Comparison of ENCODE assay signal across 9 cellular contexts in genomic region chr2:24930768-24931167, GRCh38. TPM values are rescaled to one million over a fixed set of nuclear protein-coding genes. Genes with fewer than 3 reads are reported as not detected.
DNase-seq lines count a peak whose midpoint lies in the region; ATAC-seq, FAIRE-seq and TF ChIP-seq lines count a peak whose summit lies in the region.
"Had no signal": no experiment of that assay in that cellular context is flagged by ENCODE, and none has a peak within 500 bp of the region (broad histone marks: within the 10 kb centered on the region; RNA-seq: fewer than 3 reads in every experiment).

No MANE protein-coding gene starts in this region.

- no peak overlapping the region for H3K4me3 Mint-ChIP-seq in effector memory CD8-positive, alpha-beta T cell

- no peaks in the 10 kb centered on the region for H3K36me3 ChIP-seq in Loucy (ENCODE audit: insufficient read depth, low read length)
- H3K36me3 ChIP-seq in right atrium auricular region, result no peaks in the 10 kb centered on the region

- peaks cover 5% of the 10 kb centered on the region; the same call in 1 of the 2 replicates for H3F3A ChIP-seq in Loucy (ENCODE audit: low read depth)

- ATAC-seq in GM21515 (IDR thresholded peaks at IDR 0.05; ENCODE audit: unreplicated experiment), result peak; percentile 65
- no peak for ATAC-seq in effector memory CD8-positive, alpha-beta T cell (replicated peaks)

- TF ChIP-seq CTCF in Loucy (conservative IDR thresholded peaks at IDR 0.05; ENCODE audit: low read length), result no peak
- no peak for TF ChIP-seq CTCF in right atrium auricular region (IDR thresholded peaks at IDR 0.05)

- H3K4me3 ChIP-seq in Loucy (ENCODE audit: low read length, poor library complexity, severe bottlenecking) (peak overlapping the region; percentile 20), right atrium auricular region (no peak overlapping the region)

- H4K20me1 ChIP-seq in Loucy (ENCODE audit: insufficient read depth, low read length, poor library complexity, severe bottlenecking), result no peaks in the 10 kb centered on the region

- DNase-seq in GM12892 (ENCODE audit: insufficient read length) (peak; percentile 65), right atrium auricular region (ENCODE audit: low spot score) (peak; percentile 52), DMS 273 treated with DMSO at 0.1 percent for 48 hours (lab: John Stamatoyannopoulos, UW) (no peak), RKO (ENCODE audit: low spot score) (no peak), epidermal melanocyte (ENCODE audit: insufficient read length, low spot score) (no peak)
- no peak for DNase-seq in effector memory CD8-positive, alpha-beta T cell

- no peaks in the 10 kb centered on the region for H3K79me2 ChIP-seq in Loucy (ENCODE audit: insufficient read depth, low read length)

- peaks cover 5 to 7% of the 10 kb centered on the region in 2 donors for H3K4me1 Mint-ChIP-seq in effector memory CD8-positive, alpha-beta T cell (ENCODE audit: low read depth in 2 of 2)

- H3K9ac ChIP-seq in Loucy (ENCODE audit: low read depth, low read length, poor library complexity, severe bottlenecking), result peak overlapping the region; percentile 15

- peaks cover 2% of the 10 kb centered on the region for H3K36me3 Mint-ChIP-seq in effector memory CD8-positive, alpha-beta T cell (ENCODE audit: insufficient read depth)

- no peaks in the 10 kb centered on the region for H3K9me3 ChIP-seq in Loucy (ENCODE audit: insufficient read depth, low read depth, low read length)
- no peaks in the 10 kb centered on the region for H3K9me3 ChIP-seq in right atrium auricular region

- H3K4me2 ChIP-seq in Loucy (ENCODE audit: low read depth, low read length, poor library complexity, severe bottlenecking), result peak overlapping the region; percentile 64

- H3K9me3 Mint-ChIP-seq in effector memory CD8-positive, alpha-beta T cell, result no peaks in the 10 kb centered on the region

- FAIRE-seq in GM12892 (lab: Jason Lieb, UNC), result peak; percentile 83

- H3K27ac ChIP-seq in right atrium auricular region, result no peak overlapping the region
- H3K27ac ChIP-seq: VCaP had no signal

- no peaks in the 10 kb centered on the region for H3K9me2 ChIP-seq in Loucy (replicated peaks; ENCODE audit: low read depth, low read length)

- H2AFZ ChIP-seq in Loucy (ENCODE audit: low read length), result peak overlapping the region; percentile 93

- H3K4me1 ChIP-seq in Loucy (ENCODE audit: insufficient read depth, low read length, poor library complexity, severe bottlenecking) (peaks cover 13% of the 10 kb centered on the region), right atrium auricular region (peaks cover 0 to 19% of the 10 kb centered on the region in 2 donors)

- no peak for TF ChIP-seq POLR2A in GM12892 (IDR thresholded peaks at IDR 0.05; ENCODE audit: low read depth, low read length)

- H3K27ac Mint-ChIP-seq in effector memory CD8-positive, alpha-beta T cell, result peak overlapping the region in 1 of 2 donors; percentile 27

- H3K27me3 ChIP-seq in Loucy (ENCODE audit: insufficient read depth, low read length, poor library complexity, severe bottlenecking) (no peaks in the 10 kb centered on the region), right atrium auricular region (no peaks in the 10 kb centered on the region)

- no peaks in the 10 kb centered on the region for H3K27me3 Mint-ChIP-seq in effector memory CD8-positive, alpha-beta T cell

RNA-seq across cellular contexts. Expression of gene ADCY3, which starts 10.7 kb away (rescaled TPM):
- 82.3 TPM for polyA plus RNA-seq in GM12892 (2012; ENCODE audit: missing spikeins)
- 10 to 100 TPM; 14.1 to 28.4 TPM for total RNA-seq in right atrium auricular region

RNA-seq across cellular contexts. Expression of gene DNAJC27, which starts 41.0 kb away (rescaled TPM):
- 3.0 TPM for polyA plus RNA-seq in GM12892 (2012; ENCODE audit: missing spikeins)
- 1 to 10 TPM; 7.3 to 7.5 TPM for total RNA-seq in right atrium auricular region

Comparison
In these comparisons a context has a peak if more than half of its experiments do, and no peak if none do; other contexts are left out.
1. DNase-seq: peak in GM12892 (single experiment) and right atrium auricular region (single experiment); none in DMS 273 treated with DMSO at 0.1 percent for 48 hours (single experiment), RKO (single experiment), effector memory CD8-positive, alpha-beta T cell (0 of 3) and epidermal melanocyte (single experiment).